In genomic region chr3:197028711-197029510, GRCh38 we compare ENCODE assay signal across 8 cellular contexts. TPM values are rescaled to one million over a fixed set of nuclear protein-coding genes. Genes with fewer than 3 reads are reported as not detected.
DNase-seq lines count a peak whose midpoint lies in the region; ATAC-seq and TF ChIP-seq lines count a peak whose summit lies in the region.

No MANE protein-coding gene starts in this region.

- CTCF ChIA-PET in PC-3 (lab: Charles Lee), result interaction anchor here (0.6 to 1.6 kb wide), 5 partner anchors 24 to 463 kb away, joined by 3 to 6 read pairs (median 5); no protein-coding TSS in a partner anchor

- H3K56ac ChIP-seq in H9 (ENCODE audit: insufficient read length, low read depth, low read length), result no peak overlapping the region

- H3K9ac ChIP-seq in H9 (ENCODE audit: extremely low read depth, insufficient read length, low read length) (no peak overlapping the region), PC-3 (ENCODE audit: low read length) (peak overlapping the region; percentile 80)

- peaks cover 0 to 7% (median 0%) of the 10 kb centered on the region in 3 experiments; a peak in 1 of 7 replicates for H3K36me3 Mint-ChIP-seq in H9 (ENCODE audit: insufficient read depth in 1 of 3, low read depth in 3 of 3)
- no peaks in the 10 kb centered on the region for H3K36me3 Mint-ChIP-seq in natural killer cell

- no TSS peak for BruUV-seq in PC-3 (replicated peaks; lab: Mats Ljungman, UMichigan)

- TF ChIP-seq CTCF in H9 (conservative IDR thresholded peaks at IDR 0.05), result no peak
- TF ChIP-seq CTCF in PC-3 (conservative IDR thresholded peaks at IDR 0.05; ENCODE audit: low read depth, low read length), result no peak
- no peak for TF ChIP-seq CTCF in natural killer cell (IDR thresholded peaks at IDR 0.05)

- DNase-seq in NCI-H1417 (lab: John Stamatoyannopoulos, UW) (peak in 2 of 3 experiments; percentile 55 to 71), NCI-H1417 treated with DMSO at 0.1 percent for 48 hours (lab: John Stamatoyannopoulos, UW) (no peak), H9 (peak; percentile 38), PC-3 (peak; percentile 36), natural killer cell (no peak), GDM1 (lab: John Stamatoyannopoulos, UW) (no peak), MV-4-11 (lab: John Stamatoyannopoulos, UW) (no peak)
- DNase-seq in effector memory CD4-positive, alpha-beta T cell, result no peak

- H2BK20ac ChIP-seq in H9 (ENCODE audit: low read depth, low read length, poor library complexity, severe bottlenecking), result no peak overlapping the region

- no peak overlapping the region for H2AK5ac ChIP-seq in H9 (ENCODE audit: insufficient read length, low read length)

- no peak overlapping the region for H3T11ph ChIP-seq in H9 (ENCODE audit: low read length)

- no peak overlapping the region for H2BK5ac ChIP-seq in H9 (ENCODE audit: insufficient read length, low read length)

- H2BK120ac ChIP-seq in H9 (ENCODE audit: low read depth, low read length, poor library complexity, severe bottlenecking), result no peak overlapping the region

- no peaks in the 10 kb centered on the region for H3K9me2 ChIP-seq in PC-3 (replicated peaks; ENCODE audit: low read length)

- H4K8ac ChIP-seq in H9 (replicated peaks; ENCODE audit: insufficient read length, low read depth, low read length), result no peak overlapping the region

- intact Hi-C loops in PC-3 (cut with micrococcal nuclease), result loop anchor here (2.0 kb wide), 1 partner anchor 50 kb away; no protein-coding TSS in a partner anchor
- intact Hi-C loops in natural killer cell (cut with micrococcal nuclease), result loop anchor here (5.0 kb wide), 1 partner anchor 192 kb away; no protein-coding TSS in a partner anchor

- no peak overlapping the region for H2BK12ac ChIP-seq in H9 (ENCODE audit: insufficient read length, low read depth, low read length)

- H3K27me3 Mint-ChIP-seq in H9 (ENCODE audit: low read depth) (peaks cover 38% of the 10 kb centered on the region), natural killer cell (ENCODE audit: low read depth in 2 of 2) (peaks cover 0 to 2% of the 10 kb centered on the region in 2 donors)

- H2BK15ac ChIP-seq in H9 (ENCODE audit: low read depth, low read length), result no peak overlapping the region

- H2AFZ ChIP-seq in H9 (ENCODE audit: low read length) (no peak overlapping the region), PC-3 (ENCODE audit: low read length) (peak overlapping the region; percentile 78)

- H3K79me2 ChIP-seq in H9 (ENCODE audit: insufficient read depth, low read length) (no peaks in the 10 kb centered on the region), PC-3 (ENCODE audit: low read length) (peaks cover 23% of the 10 kb centered on the region)

- H3K23ac ChIP-seq in H9 (ENCODE audit: insufficient read length, low read depth, low read length), result no peak overlapping the region

- peak; percentile 8 for ATAC-seq in PC-3
- peak in 2 of 3 donors; percentile 18 to 27 for ATAC-seq in natural killer cell

- H3K4ac ChIP-seq in H9 (ENCODE audit: low read depth, low read length), result no peak overlapping the region

- no peaks in the 10 kb centered on the region for H3K79me1 ChIP-seq in H9 (ENCODE audit: insufficient read depth, low read depth, low read length, poor library complexity, severe bottlenecking)

- peaks cover 4% of the 10 kb centered on the region; the same call in 1 of the 2 replicates for H3K36me3 ChIP-seq in PC-3 (ENCODE audit: low read depth, low read length)
- H3K36me3 ChIP-seq in effector memory CD4-positive, alpha-beta T cell (ENCODE audit: control insufficient read depth, insufficient read depth, low read length), result no peaks in the 10 kb centered on the region

- POLR2A ChIA-PET in PC-3 (lab: Charles Lee; ENCODE audit: unreplicated experiment), result no interaction called here

- no peaks in the 10 kb centered on the region for H3K9me3 ChIP-seq in H9 (ENCODE audit: control insufficient read depth, low read depth, low read length)
- no peaks in the 10 kb centered on the region for H3K9me3 ChIP-seq in PC-3 (ENCODE audit: low read length)
- no peaks in the 10 kb centered on the region for H3K9me3 ChIP-seq in effector memory CD4-positive, alpha-beta T cell (ENCODE audit: control insufficient read depth, low read length)

- H3K18ac ChIP-seq in H9 (ENCODE audit: insufficient read length, low read depth, low read length), result no peak overlapping the region

- H3K9me3 Mint-ChIP-seq in H9 (peaks cover 2% of the 10 kb centered on the region in 2 experiments; a peak in 2 of 5 replicates), natural killer cell (peaks cover 0 to 2% of the 10 kb centered on the region in 2 donors)

- H3K27ac Mint-ChIP-seq in H9 (no peak overlapping the region; a peak in 1 of 7 replicates), natural killer cell (peak overlapping the region in 1 of 2 donors; percentile 63)

- H3K4me3 Mint-ChIP-seq in H9 (peak overlapping the region; percentile 67 to 85), natural killer cell (peak overlapping the region; percentile 74)

- peak overlapping the region; percentile 87 for H3K4me3 ChIP-seq in PC-3 (ENCODE audit: low read length)
- H3K4me3 ChIP-seq in effector memory CD4-positive, alpha-beta T cell (ENCODE audit: insufficient read depth, low read depth, low read length, poor library complexity, severe bottlenecking), result peak overlapping the region; percentile 66

- no peak overlapping the region; the same call in 1 of the 2 replicates for H3K14ac ChIP-seq in H9 (ENCODE audit: insufficient read depth, low read length)

- no CpG with 5 or more reads among the region's 68 CpGs for WGBS in H9 (ENCODE audit: extremely low coverage, insufficient read length, low lambda C conversion rate)

- H4K5ac ChIP-seq in H9 (ENCODE audit: insufficient read length, low read depth, low read length), result no peak overlapping the region

- no peak overlapping the region for H3K27ac ChIP-seq in H9 (ENCODE audit: insufficient read length, low read depth, low read length)
- H3K27ac ChIP-seq in PC-3 (ENCODE audit: low read length), result peak overlapping the region; percentile 85
- no peak overlapping the region for H3K27ac ChIP-seq in effector memory CD4-positive, alpha-beta T cell (ENCODE audit: insufficient read depth, low read length, poor library complexity, severe bottlenecking)

- H3K4me2 ChIP-seq in H9 (ENCODE audit: insufficient read depth, insufficient read length, low read length) (peak overlapping the region; percentile 36), PC-3 (ENCODE audit: low read length) (peak overlapping the region; percentile 92)

- H4K20me1 ChIP-seq in H9 (ENCODE audit: control insufficient read depth, insufficient read depth, insufficient read length), result no peaks in the 10 kb centered on the region
- no peaks in the 10 kb centered on the region for H4K20me1 ChIP-seq in PC-3 (ENCODE audit: low read length)

- no peaks in the 10 kb centered on the region for H3F3A ChIP-seq in PC-3 (ENCODE audit: low read length, unreplicated experiment)

- H3K4me1 ChIP-seq in H9 (ENCODE audit: insufficient read depth, low read length) (no peaks in the 10 kb centered on the region; the same call in 1 of the 2 replicates), PC-3 (ENCODE audit: insufficient read depth, low read length) (peaks cover 41% of the 10 kb centered on the region)
- H3K4me1 ChIP-seq in effector memory CD4-positive, alpha-beta T cell (ENCODE audit: control insufficient read depth, insufficient read depth, low read length, poor library complexity, severe bottlenecking), result peaks cover 15% of the 10 kb centered on the region

- H3K27me3 ChIP-seq in H9 (ENCODE audit: insufficient read depth, low read length) (no peaks in the 10 kb centered on the region; the same call in 1 of the 2 replicates), PC-3 (ENCODE audit: low read length) (no peaks in the 10 kb centered on the region)
- H3K27me3 ChIP-seq in effector memory CD4-positive, alpha-beta T cell (replicated peaks; ENCODE audit: control insufficient read depth, insufficient read depth, low read length, poor library complexity, severe bottlenecking), result no peaks in the 10 kb centered on the region

- H3K23me2 ChIP-seq in H9 (ENCODE audit: insufficient read length, low read depth, low read length, poor library complexity, severe bottlenecking), result no peaks in the 10 kb centered on the region

- no peak overlapping the region for H4K91ac ChIP-seq in H9 (ENCODE audit: insufficient read length, low read depth, low read length)

- H3K4me1 Mint-ChIP-seq in H9, result peaks cover 2 to 8% of the 10 kb centered on the region in 2 experiments; a peak in 2 of 4 replicates
- H3K4me1 Mint-ChIP-seq in natural killer cell, result peaks cover 5 to 30% of the 10 kb centered on the region in 2 donors

RNA-seq across cellular contexts. Expression of gene MELTF, which starts 0.7 kb away (rescaled TPM):
- total RNA-seq in H9 (2021), result 8.8 and 9.2 TPM in 2 replicates
- total RNA-seq in PC-3 (2014; rRNA removed), result 40.6 and 46.8 TPM in 2 replicates
- 1 to 10 TPM; 2.4 to 4.3 (median 4.0) TPM for total RNA-seq in natural killer cell

Comparison
In these comparisons a context has a peak if more than half of its experiments do, and no peak if none do; other contexts are left out.
1. DNase-seq: peak in NCI-H1417 (2 of 3), H9 (single experiment) and PC-3 (single experiment); none in NCI-H1417 treated with DMSO at 0.1 percent for 48 hours (single experiment), effector memory CD4-positive, alpha-beta T cell (0 of 3), natural killer cell (single experiment), GDM1 (single experiment) and MV-4-11 (single experiment).